ENCODE assay signal across 8 cellular contexts in the genomic region with DNA sequence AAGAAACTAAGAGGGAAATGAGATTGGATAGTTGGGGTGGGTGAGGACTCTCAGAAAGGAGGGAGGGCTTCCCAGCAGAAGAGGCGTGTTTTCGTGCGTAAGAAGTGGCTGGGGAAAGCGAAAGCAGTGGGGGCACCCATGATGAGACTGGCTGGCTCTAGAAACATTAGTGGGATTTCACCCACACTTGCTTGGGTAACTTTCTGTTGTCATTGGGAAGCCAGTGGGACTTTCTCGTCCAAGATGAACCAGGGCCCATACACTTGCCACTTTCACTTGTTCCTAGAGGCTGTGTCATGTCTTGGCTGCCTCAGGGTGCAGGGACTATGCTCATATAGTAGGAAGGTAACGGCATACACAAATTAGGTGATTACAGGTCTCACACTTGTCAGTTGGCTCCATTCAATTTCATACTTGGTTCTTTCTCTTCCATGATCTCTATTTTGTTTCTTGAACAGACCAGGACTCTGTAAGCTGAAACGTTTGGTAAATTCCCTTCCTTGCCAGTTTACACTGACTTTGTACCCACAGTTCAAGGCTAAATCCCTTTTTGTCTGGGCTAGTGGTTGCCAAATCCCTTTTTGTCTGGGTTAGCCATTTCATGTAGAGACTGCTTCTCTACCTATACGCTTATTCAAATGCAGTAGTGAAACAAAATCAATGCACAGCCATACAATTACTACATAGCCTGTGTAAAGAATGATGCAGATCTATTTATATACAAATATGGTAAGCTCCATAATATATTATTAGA.
DNase-seq lines count a peak whose midpoint lies in the region; ATAC-seq and TF ChIP-seq lines count a peak whose summit lies in the region.

No MANE protein-coding gene starts in this region.

- peak overlapping the region; percentile 79 for H3K4me2 ChIP-seq in OCI-LY3 (ENCODE audit: low read length)

- H3K27me3 ChIP-seq in OCI-LY3 (ENCODE audit: low read depth, low read length) = no peaks in the 10 kb centered on the region

- TF ChIP-seq CTCF in OCI-LY3 (IDR thresholded peaks at IDR 0.05; ENCODE audit: low read depth, low read length) = no peak

- H3K79me2 ChIP-seq in OCI-LY3 (ENCODE audit: low read length) = no peaks in the 10 kb centered on the region

- H3K27ac ChIP-seq in OCI-LY3 (ENCODE audit: low read length) = peak overlapping the region; percentile 92

- no peaks in the 10 kb centered on the region for H3K36me3 Mint-ChIP-seq in activated naive CD4-positive, alpha-beta T cell treated with anti-CD3 and anti-CD28 coated beads, Interleukin-2, amount 50 U/mL, for 24 hours

- H3K9me3 ChIP-seq in OCI-LY3 (ENCODE audit: insufficient read depth, low read length) = no peaks in the 10 kb centered on the region

- H4K20me1 ChIP-seq in OCI-LY3 (ENCODE audit: insufficient read depth, low read length) = no peaks in the 10 kb centered on the region

- no peaks in the 10 kb centered on the region for H3K36me3 ChIP-seq in OCI-LY3 (replicated peaks; ENCODE audit: low read depth, low read length)

- H3K4me3 Mint-ChIP-seq in activated naive CD4-positive, alpha-beta T cell treated with anti-CD3 and anti-CD28 coated beads, Interleukin-2, amount 50 U/mL, for 24 hours = peak overlapping the region; percentile 2

- H3K27ac Mint-ChIP-seq in activated naive CD4-positive, alpha-beta T cell treated with anti-CD3 and anti-CD28 coated beads, Interleukin-2, amount 50 U/mL, for 24 hours = no peak overlapping the region

- peak; percentile 9 for DNase-seq in stimulated activated CD8-positive, alpha-beta memory T cell treated with anti-CD3 and anti-CD28 coated beads, Interleukin-4, amount 100 ng/mL, for 24 hours (ENCODE audit: low read depth)
- DNase-seq in NCI-H510A treated with DMSO at 0.1 percent for 48 hours (lab: John Stamatoyannopoulos, UW) = no peak
- DNase-seq in NCI-H1417 (lab: John Stamatoyannopoulos, UW) = no peak
- no peak for DNase-seq in SHP77 (lab: John Stamatoyannopoulos, UW)

- H3K4me1 ChIP-seq in OCI-LY3 (ENCODE audit: low read length) = peaks cover 62% of the 10 kb centered on the region

- H3K9ac ChIP-seq in OCI-LY3 (ENCODE audit: low read length) = peak overlapping the region; percentile 75

- no peaks in the 10 kb centered on the region for H3K9me3 Mint-ChIP-seq in activated naive CD4-positive, alpha-beta T cell treated with anti-CD3 and anti-CD28 coated beads, Interleukin-2, amount 50 U/mL, for 24 hours

- ATAC-seq in GM19467 (IDR thresholded peaks at IDR 0.05; ENCODE audit: unreplicated experiment) (peak; percentile 35), HG02840 (IDR thresholded peaks at IDR 0.05; ENCODE audit: low FRiP score, unreplicated experiment) (no peak)

- H2AFZ ChIP-seq in OCI-LY3 (ENCODE audit: low read depth, low read length) = no peak overlapping the region

- H3K27me3 Mint-ChIP-seq in activated naive CD4-positive, alpha-beta T cell treated with anti-CD3 and anti-CD28 coated beads, Interleukin-2, amount 50 U/mL, for 24 hours = no peaks in the 10 kb centered on the region

- peak overlapping the region; percentile 74 for H3K4me3 ChIP-seq in OCI-LY3 (ENCODE audit: low read length)

- H3K4me1 Mint-ChIP-seq in activated naive CD4-positive, alpha-beta T cell treated with anti-CD3 and anti-CD28 coated beads, Interleukin-2, amount 50 U/mL, for 24 hours = peaks cover 34% of the 10 kb centered on the region
